1 cellular context compared by ENCODE assay signal in the genomic region with DNA sequence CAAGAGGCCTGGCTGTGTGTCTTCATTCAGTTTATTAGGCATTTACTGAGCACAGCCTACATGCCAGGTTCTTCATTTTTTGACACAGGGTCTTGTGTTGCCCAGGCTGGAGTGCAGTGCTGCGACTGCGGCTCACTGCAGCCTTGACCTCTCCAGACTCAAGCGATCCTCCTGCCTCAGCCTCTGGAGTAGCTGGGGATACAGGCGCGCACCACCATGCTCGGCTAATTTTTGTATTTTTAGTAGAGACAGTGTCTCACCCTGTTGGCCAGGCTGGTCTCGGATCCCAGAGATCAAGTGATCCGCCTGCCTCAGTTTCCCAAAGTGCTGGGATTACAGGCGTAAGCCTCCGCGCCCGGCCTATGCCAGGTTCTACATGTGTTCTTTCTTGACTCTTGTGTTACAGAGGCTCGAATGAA.
TF ChIP-seq lines count a peak whose summit lies in the region.

No MANE protein-coding gene starts in this region.

TF ChIP-seq in HCT116, 20 proteins besides CTCF, POLR2A, EP300 and RAD21 (continued from another document):
- TF ChIP-seq MAX (IDR thresholded peaks at IDR 0.05) (no peak), ATF3 (IDR thresholded peaks at IDR 0.05) (no peak), EGR1 (IDR thresholded peaks at IDR 0.05; ENCODE audit: low read depth) (no peak), CBX3 (IDR thresholded peaks at IDR 0.05; ENCODE audit: low read depth) (no peak), FOSL1 (IDR thresholded peaks at IDR 0.05; ENCODE audit: low read depth) (no peak), CEBPB (IDR thresholded peaks at IDR 0.05; ENCODE audit: low read depth) (no peak), ZFX (IDR thresholded peaks at IDR 0.05) (no peak)
